Comparison of ENCODE assay signal across 8 cellular contexts in genomic region chr15:74789171-74789627, GRCh38. TPM values are rescaled to one million over a fixed set of nuclear protein-coding genes. Genes with fewer than 3 reads are reported as not detected.
DNase-seq lines count a peak whose midpoint lies in the region; FAIRE-seq and TF ChIP-seq lines count a peak whose summit lies in the region.

No MANE protein-coding gene starts in this region.

- peaks cover 47% of the 10 kb centered on the region for H3K79me2 ChIP-seq in OCI-LY1 (ENCODE audit: insufficient read depth, low read length)

- H3K9me2 ChIP-seq in OCI-LY1 (ENCODE audit: low read depth, low read length) = no peaks in the 10 kb centered on the region

- peaks cover 53% of the 10 kb centered on the region; the same call in 1 of the 2 replicates for H3K36me3 ChIP-seq in OCI-LY1 (ENCODE audit: insufficient read depth, low read length)
- H3K36me3 ChIP-seq in skeletal muscle tissue (ENCODE audit: control insufficient read depth in 3 of 3, insufficient read depth in 3 of 3, low read length in 3 of 3) = peaks cover 0 to 2% (median 0%) of the 10 kb centered on the region in 3 donors

- H3K27me3 ChIP-seq in OCI-LY1 (ENCODE audit: insufficient read depth, low read length) (no peaks in the 10 kb centered on the region), skeletal muscle tissue (ENCODE audit: control insufficient read depth in 3 of 3, insufficient read depth in 3 of 3, low read length in 3 of 3) (no peaks in the 10 kb centered on the region)

- H3K36me3 Mint-ChIP-seq in endothelial cell (ENCODE audit: low read depth, unreplicated experiment) = peaks cover 4% of the 10 kb centered on the region

- no peaks in the 10 kb centered on the region for H3K9me3 Mint-ChIP-seq in endothelial cell (ENCODE audit: unreplicated experiment)

- H4K20me1 ChIP-seq in OCI-LY1 (ENCODE audit: insufficient read depth, low read length) = no peaks in the 10 kb centered on the region

- H3K4me3 ChIP-seq in OCI-LY1 (ENCODE audit: low read depth, low read length, poor library complexity, severe bottlenecking) (peak overlapping the region; percentile 97), skeletal muscle tissue (ENCODE audit: low read length in 3 of 3) (no peak overlapping the region)

- H3F3A ChIP-seq in OCI-LY1 (ENCODE audit: insufficient read depth, low read length) = peaks cover 18% of the 10 kb centered on the region

- peaks cover 2% of the 10 kb centered on the region for H3K27me3 Mint-ChIP-seq in endothelial cell (ENCODE audit: unreplicated experiment)

- FAIRE-seq in HTR-8/SVneo (lab: Jason Lieb, UNC) = no peak

- no peaks in the 10 kb centered on the region for H3K9me3 ChIP-seq in OCI-LY1 (ENCODE audit: low read length)
- no peaks in the 10 kb centered on the region for H3K9me3 ChIP-seq in skeletal muscle tissue (ENCODE audit: control insufficient read depth in 3 of 3, low read length in 3 of 3)

- H3K27ac ChIP-seq in OCI-LY1 (ENCODE audit: low read depth, low read length, poor library complexity, severe bottlenecking) (peak overlapping the region; percentile 99), skeletal muscle tissue (ENCODE audit: low read depth, low read length) (peak overlapping the region; percentile 66)

- no peak overlapping the region for H2AFZ ChIP-seq in OCI-LY1 (ENCODE audit: low read length)

- peak overlapping the region; percentile 16 for H3K27ac Mint-ChIP-seq in endothelial cell (ENCODE audit: unreplicated experiment)

- H3K4me3 Mint-ChIP-seq in endothelial cell (ENCODE audit: unreplicated experiment) = no peak overlapping the region

- TF ChIP-seq POLR2A in GM18526 (IDR thresholded peaks at IDR 0.05; ENCODE audit: extremely low read depth, insufficient read length) = peak; percentile 74

- H3K4me1 ChIP-seq in OCI-LY1 (ENCODE audit: insufficient read depth, low read length, severe bottlenecking) (peaks cover 100% of the 10 kb centered on the region), skeletal muscle tissue (ENCODE audit: control insufficient read depth in 3 of 3, insufficient read depth in 3 of 3, low read length in 3 of 3) (peaks cover 81 to 89% (median 84%) of the 10 kb centered on the region in 3 donors)

- peaks cover 36% of the 10 kb centered on the region for H3K4me1 Mint-ChIP-seq in endothelial cell (ENCODE audit: unreplicated experiment)

- H3K9ac ChIP-seq in OCI-LY1 (ENCODE audit: low read length) (peak overlapping the region; percentile 83), skeletal muscle tissue (ENCODE audit: low read depth in 1 of 3, low read length in 3 of 3) (peak overlapping the region in 1 of 3 donors; percentile 33)

- peak overlapping the region; percentile 97 for H3K4me2 ChIP-seq in OCI-LY1 (ENCODE audit: low read length)

- DNase-seq in endothelial cell (ENCODE audit: low spot score) = no peak
- DNase-seq in HTR-8/SVneo (ENCODE audit: insufficient read length, low spot score) = no peak
- no peak for DNase-seq in DMS53 (lab: John Stamatoyannopoulos, UW)
- no peak for DNase-seq in SHP77 treated with DMSO at 0.1 percent for 48 hours (lab: John Stamatoyannopoulos, UW)
- no peak for DNase-seq in D341Med (ENCODE audit: low spot score)

- TF ChIP-seq CTCF in OCI-LY1 (IDR thresholded peaks at IDR 0.05; ENCODE audit: low read length) (no peak), endothelial cell (IDR thresholded peaks at IDR 0.05; ENCODE audit: unreplicated experiment) (no peak)

RNA-seq across cellular contexts. Expression of gene CSK, which starts 7.3 kb away (rescaled TPM):
- total RNA-seq in endothelial cell (ENCODE audit: unreplicated experiment) = 100 TPM
- total RNA-seq in skeletal muscle tissue = 13.6 TPM

RNA-seq across cellular contexts. Expression of gene LMAN1L, which starts 23.4 kb away (rescaled TPM):
- total RNA-seq in endothelial cell (ENCODE audit: unreplicated experiment) = not detected
- not detected for total RNA-seq in skeletal muscle tissue

RNA-seq across cellular contexts. Expression of gene CPLX3, which starts 37.2 kb away (rescaled TPM):
- not detected for total RNA-seq in endothelial cell (ENCODE audit: unreplicated experiment)
- not detected for total RNA-seq in skeletal muscle tissue

RNA-seq across cellular contexts. Expression of gene CYP1A2, which starts 40.6 kb away (rescaled TPM):
- total RNA-seq in endothelial cell (ENCODE audit: unreplicated experiment) = not detected
- total RNA-seq in skeletal muscle tissue = not detected

RNA-seq across cellular contexts. Expression of gene ULK3, which starts 53.8 kb away (rescaled TPM):
- total RNA-seq in endothelial cell (ENCODE audit: unreplicated experiment) (25.6 TPM), skeletal muscle tissue (18.3 TPM)
